ENCODE assay signal across 12 cellular contexts in genomic region chr18:44732604-44733003, GRCh38. TPM values are rescaled to one million over a fixed set of nuclear protein-coding genes. Genes with fewer than 3 reads are reported as not detected.
DNase-seq lines count a peak whose midpoint lies in the region; ATAC-seq and TF ChIP-seq lines count a peak whose summit lies in the region.
"Had no signal": no experiment of that assay in that cellular context is flagged by ENCODE, and none has a peak within 500 bp of the region (broad histone marks: within the 10 kb centered on the region; RNA-seq: fewer than 3 reads in every experiment).

No MANE protein-coding gene starts in this region.

- no peaks in the 10 kb centered on the region for H3K9me3 ChIP-seq in muscle layer of colon (ENCODE audit: low read length)
- H3K9me3 ChIP-seq in uterus: no peaks in the 10 kb centered on the region
- H3K9me3 ChIP-seq: tibial artery had no signal

- no peaks in the 10 kb centered on the region for H3K36me3 ChIP-seq in muscle layer of colon (ENCODE audit: insufficient read depth, low read length)
- no peaks in the 10 kb centered on the region for H3K36me3 ChIP-seq in uterus
- H3K36me3 ChIP-seq: tibial artery had no signal

- H3K9me3 Mint-ChIP-seq in natural killer cell treated with Interleukin-12 subunit alpha and Interleukin-12 subunit beta and Interleukin-15 and Interleukin-18, amount 100 ng/mL, for 72 hours: no peaks in the 10 kb centered on the region
- H3K9me3 Mint-ChIP-seq in natural killer cell: no peaks in the 10 kb centered on the region
- H3K9me3 Mint-ChIP-seq in WTC11: no peaks in the 10 kb centered on the region
- H3K9me3 Mint-ChIP-seq: dendritic cell treated with granulocyte-macrophage colony-stimulating factor and Interleukin-4, amounts not matched to agents 40 ng/mL and 50 ng/mL, for 4 days had no signal

- peaks cover 76 to 77% of the 10 kb centered on the region in 2 donors for H3K4me1 Mint-ChIP-seq in natural killer cell treated with Interleukin-12 subunit alpha and Interleukin-12 subunit beta and Interleukin-15 and Interleukin-18, amount 100 ng/mL, for 72 hours (ENCODE audit: low read depth in 2 of 2)
- H3K4me1 Mint-ChIP-seq in natural killer cell (peaks cover 78 to 79% of the 10 kb centered on the region in 2 donors), WTC11 (peaks cover 24% of the 10 kb centered on the region)

- TF ChIP-seq POLR2A in uterus (IDR thresholded peaks at IDR 0.05): no peak

- POLR2A ChIA-PET in WTC11 (lab: Charles Lee): no interaction called here

- no peak overlapping the region for H3K4me3 ChIP-seq in muscle layer of colon (ENCODE audit: low read depth in 1 of 2, low read length in 2 of 2)
- no peak overlapping the region for H3K4me3 ChIP-seq in uterus
- H3K4me3 ChIP-seq: tibial artery had no signal

- H3K27ac Mint-ChIP-seq in natural killer cell treated with Interleukin-12 subunit alpha and Interleukin-12 subunit beta and Interleukin-15 and Interleukin-18, amount 100 ng/mL, for 72 hours: peak overlapping the region; percentile 89 to 99
- no peak overlapping the region for H3K27ac Mint-ChIP-seq in natural killer cell
- H3K27ac Mint-ChIP-seq in WTC11: no peak overlapping the region
- H3K27ac Mint-ChIP-seq: dendritic cell treated with granulocyte-macrophage colony-stimulating factor and Interleukin-4, amounts not matched to agents 40 ng/mL and 50 ng/mL, for 4 days had no signal

- H3K27ac ChIP-seq in muscle layer of colon (ENCODE audit: low read depth, low read length): peak overlapping the region; percentile 72
- H3K27ac ChIP-seq in uterus: peak overlapping the region; percentile 3 to 21
- H3K27ac ChIP-seq: tibial artery had no signal

- no peak for ATAC-seq in natural killer cell treated with Interleukin-12 subunit alpha and Interleukin-12 subunit beta and Interleukin-15 and Interleukin-18, amount 100 ng/mL, for 72 hours
- ATAC-seq in natural killer cell (no peak), WTC11 (peak; percentile 87), GM21390 (IDR thresholded peaks at IDR 0.05; ENCODE audit: unreplicated experiment) (no peak)

- no peaks in the 10 kb centered on the region for H3K27me3 Mint-ChIP-seq in natural killer cell treated with Interleukin-12 subunit alpha and Interleukin-12 subunit beta and Interleukin-15 and Interleukin-18, amount 100 ng/mL, for 72 hours
- H3K27me3 Mint-ChIP-seq in natural killer cell (ENCODE audit: low read depth in 2 of 2) (peaks cover 0 to 3% of the 10 kb centered on the region in 2 donors), WTC11 (ENCODE audit: low read depth) (no peaks in the 10 kb centered on the region)

- intact Hi-C loops in natural killer cell (cut with micrococcal nuclease): no loop called here
- intact Hi-C loops in uterus (cut with DNase I; ENCODE audit: low total_unique reads): no loop called here

- H3K4me3 Mint-ChIP-seq in natural killer cell treated with Interleukin-12 subunit alpha and Interleukin-12 subunit beta and Interleukin-15 and Interleukin-18, amount 100 ng/mL, for 72 hours: peak overlapping the region; percentile 75
- H3K4me3 Mint-ChIP-seq in natural killer cell (no peak overlapping the region), WTC11 (no peak overlapping the region)
- H3K4me3 Mint-ChIP-seq: dendritic cell treated with granulocyte-macrophage colony-stimulating factor and Interleukin-4, amounts not matched to agents 40 ng/mL and 50 ng/mL, for 4 days had no signal

- no peak overlapping the region for H3K9ac ChIP-seq in muscle layer of colon (ENCODE audit: low read length)

- peaks cover 71% of the 10 kb centered on the region for H3K4me1 ChIP-seq in muscle layer of colon (ENCODE audit: insufficient read depth, low read length)
- H3K4me1 ChIP-seq in uterus: no peaks in the 10 kb centered on the region

- DNase-seq in natural killer cell treated with Interleukin-12 subunit alpha and Interleukin-12 subunit beta and Interleukin-15 and Interleukin-18, amount 100 ng/mL, for 72 hours (ENCODE audit: low spot score): no peak
- no peak for DNase-seq in natural killer cell
- no peak for DNase-seq in WTC11 (ENCODE audit: low spot score)
- DNase-seq in uterus: no peak
- DNase-seq in SKM-1 treated with dmso at 0.1 percent for 144 hours (lab: John Stamatoyannopoulos, UW; ENCODE audit: unreplicated experiment): no peak
- no peak for DNase-seq in NCI-H774 (lab: John Stamatoyannopoulos, UW)
- DNase-seq: foreskin melanocyte, NCI-H1048 had no signal

- H3K36me3 Mint-ChIP-seq in natural killer cell treated with Interleukin-12 subunit alpha and Interleukin-12 subunit beta and Interleukin-15 and Interleukin-18, amount 100 ng/mL, for 72 hours: peaks cover 15% of the 10 kb centered on the region
- no peaks in the 10 kb centered on the region for H3K36me3 Mint-ChIP-seq in natural killer cell
- H3K36me3 Mint-ChIP-seq in WTC11: no peaks in the 10 kb centered on the region

- CTCF ChIA-PET in WTC11 (lab: Charles Lee): interaction anchor here (0.5 to 1.2 kb wide), 6 partner anchors 9 to 269 kb away, joined by 3 to 4 read pairs (median 3); no protein-coding TSS in a partner anchor

- TF ChIP-seq CTCF in natural killer cell (IDR thresholded peaks at IDR 0.05) (no peak), WTC11 (IDR thresholded peaks at IDR 0.05) (no peak), uterus (IDR thresholded peaks at IDR 0.05) (no peak)

- H3K27me3 ChIP-seq in muscle layer of colon (ENCODE audit: control insufficient read depth in 1 of 2, insufficient read depth in 2 of 2, low read length in 2 of 2) (no peaks in the 10 kb centered on the region), uterus (no peaks in the 10 kb centered on the region)
- H3K27me3 ChIP-seq: tibial artery had no signal

TF ChIP-seq in WTC11, 78 proteins besides CTCF, POLR2A, EP300 and RAD21:
- no peak for TF ChIP-seq ZSCAN18 (CRISPR knock-in tag; IDR thresholded peaks at IDR 0.05)
- TF ChIP-seq ATF1 (CRISPR knock-in tag; IDR thresholded peaks at IDR 0.05): no peak
- TF ChIP-seq MAX (CRISPR knock-in tag; IDR thresholded peaks at IDR 0.05): no peak

RNA-seq across cellular contexts. Expression of gene SETBP1, which starts 51.9 kb away (rescaled TPM):
- total RNA-seq in natural killer cell treated with Interleukin-12 subunit alpha and Interleukin-12 subunit beta and Interleukin-15 and Interleukin-18, amount 100 ng/mL, for 72 hours: 10 to 100 TPM; 77.9 to 79.6 TPM
- total RNA-seq in natural killer cell (10 to 100 TPM; 36.0 to 46.6 (median 41.2) TPM), WTC11 (2021) (5.9 to 9.6 TPM (median 6.3 TPM) in 3 replicates), uterus (10 to 100 TPM; 16.8 to 74.0 (median 36.9) TPM)

Comparison
In these comparisons a context has a peak if more than half of its experiments do, and no peak if none do; other contexts are left out.
1. H3K27ac Mint-ChIP-seq: peak in natural killer cell treated with Interleukin-12 subunit alpha and Interleukin-12 subunit beta and Interleukin-15 and Interleukin-18, amount 100 ng/mL, for 72 hours (2 of 2); none in natural killer cell (0 of 2) and WTC11 (single experiment).